In the genomic region with DNA sequence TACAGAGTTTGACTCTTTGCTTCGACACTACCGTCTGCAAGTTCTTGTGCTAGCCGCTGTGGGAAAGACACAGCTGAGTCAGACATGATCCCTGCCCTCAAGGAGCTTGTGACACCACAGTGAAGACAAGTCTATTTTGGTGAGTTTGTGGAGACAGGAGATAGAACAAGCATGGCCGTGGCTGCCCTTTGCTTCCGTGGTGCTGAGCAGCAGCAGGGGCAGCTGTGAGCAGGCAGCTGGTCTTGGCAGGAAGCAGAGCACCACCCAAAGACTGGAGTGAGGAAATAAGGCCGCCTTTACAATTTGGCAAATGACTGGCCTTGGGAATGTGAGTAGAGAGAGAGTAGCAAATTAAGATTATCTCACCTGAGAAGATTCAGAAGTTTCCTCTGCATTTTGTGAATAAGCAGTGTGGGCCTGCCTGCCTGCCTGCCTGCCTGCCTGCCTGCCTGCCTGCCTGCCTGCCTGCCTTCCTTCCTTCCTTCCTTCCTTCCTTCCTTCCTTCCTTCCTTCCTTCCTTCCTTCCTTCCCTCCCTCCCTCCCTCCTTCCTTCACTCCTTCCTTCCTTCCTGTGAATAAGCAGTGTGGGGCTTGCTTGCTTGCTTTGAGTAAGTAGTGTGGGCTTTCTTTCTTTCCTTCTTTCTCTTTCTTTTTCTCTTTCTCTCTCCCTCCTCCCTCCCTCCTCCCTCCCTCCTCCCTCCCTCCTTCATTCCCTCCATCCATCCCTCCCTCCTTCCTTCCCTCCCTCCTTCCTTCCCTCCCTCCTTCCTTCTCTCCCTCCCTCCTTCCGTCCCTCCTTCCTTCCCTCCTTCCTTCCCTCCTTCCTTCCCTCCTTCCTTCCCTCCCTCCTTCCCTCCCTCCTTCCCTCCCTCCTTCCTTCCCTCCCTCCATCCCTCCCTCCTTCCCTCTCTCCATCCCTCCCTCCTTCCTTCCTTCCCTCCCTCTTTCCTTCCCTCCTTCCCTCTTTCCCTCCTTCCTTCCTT, we compare ENCODE assay signal across 28 cellular contexts. TPM values are rescaled to one million over a fixed set of nuclear protein-coding genes. Genes with fewer than 3 reads are reported as not detected.
A peak's percentile ranks its signal among the peaks of the same experiment; 100 is the strongest.
DNase-seq lines count a peak whose midpoint lies in the region; FAIRE-seq and TF ChIP-seq lines count a peak whose summit lies in the region.
"Had no signal": no experiment of that assay in that cellular context is flagged by ENCODE, and none has a peak within 500 bp of the region (broad histone marks: within the 10 kb centered on the region; RNA-seq: fewer than 3 reads in every experiment).

No MANE protein-coding gene starts in this region.

- H3K36me3 Mint-ChIP-seq in Calu3 (ENCODE audit: insufficient read depth, unreplicated experiment): peaks cover 18% of the 10 kb centered on the region
- H3K36me3 Mint-ChIP-seq: neural progenitor cell had no signal

- H3K4me3 ChIP-seq in H7 (ENCODE audit: insufficient read depth, low read depth, low read length) (no peak overlapping the region), WERI-Rb-1 (ENCODE audit: low read depth, low read length) (no peak overlapping the region), mesenchymal stem cell (ENCODE audit: insufficient read depth in 1 of 2, low read depth in 1 of 2, low read length in 2 of 2) (no peak overlapping the region), adrenal gland (no peak overlapping the region)
- H3K4me3 ChIP-seq: BLaER1 treated with 17β-estradiol and CSF1 and Interleukin-3, amounts not matched to agents 10 nM and 100 nM; body of pancreas; K562; neural progenitor cell had no signal

- peak overlapping the region; percentile 49 for H2AK5ac ChIP-seq in mesenchymal stem cell (ENCODE audit: low read length, severe bottlenecking)

- DNase-seq in Calu3 (no peak), H7 (peak; percentile 13), WERI-Rb-1 (no peak), mesenchymal stem cell (no peak), NCI-H446 treated with DMSO at 0.1 percent for 48 hours (lab: John Stamatoyannopoulos, UW) (no peak), adrenal gland (no peak), frontal cortex (ENCODE audit: low spot score in 2 of 2) (no peak), kidney glomerular epithelial cell (lab: John Stamatoyannopoulos, UW) (no peak)
- DNase-seq: activated CD4-positive, CD25-positive, alpha-beta regulatory T cell; activated naive CD4-positive, alpha-beta T cell treated with Interleukin-2 at 50 U/mL for 16 hours; body of pancreas; cerebellar nuclear complex; COR-L47; glutamatergic neuron; MM.1S; NCI-H1436; NCI-H2107; posterior cingulate gyrus; right cardiac atrium; stimulated activated naive CD4-positive, alpha-beta T cell; T1000 had no signal

- H3K79me1 ChIP-seq in mesenchymal stem cell (replicated peaks; ENCODE audit: low read length, poor library complexity, severe bottlenecking): peaks cover 2% of the 10 kb centered on the region

- 91% methylated on average over 7 of the region's 7 CpGs for WGBS in mesenchymal stem cell
- 81 to 89% (median 85%) methylated on average over 6 to 7 of the region's 7 CpGs for WGBS in adrenal gland, 4 donors

- no peak for TF ChIP-seq POLR2A in adrenal gland (IDR thresholded peaks at IDR 0.05)

- H3K4me3 Mint-ChIP-seq in Calu3 (ENCODE audit: low read depth, unreplicated experiment): no peak overlapping the region
- H3K4me3 Mint-ChIP-seq: neural progenitor cell had no signal

- CTCF ChIA-PET in Calu3 (lab: Charles Lee): interaction anchor here (1.1 kb wide), 1 partner anchor 23 kb away, joined by 3 read pairs; no protein-coding TSS in a partner anchor

- peaks cover 7% of the 10 kb centered on the region for H3K27me3 Mint-ChIP-seq in Calu3 (ENCODE audit: unreplicated experiment)

- BruUV-seq in Calu3 (replicated peaks; lab: Mats Ljungman, UMichigan): no TSS peak

- no peak overlapping the region for H3K18ac ChIP-seq in mesenchymal stem cell (ENCODE audit: low read depth in 1 of 2, low read length in 2 of 2)

- intact Hi-C loops in Calu3 (cut with micrococcal nuclease; ENCODE audit: unreplicated experiment) (loop anchor here (2.0 kb wide), 1 partner anchor 15 kb away; no protein-coding TSS in a partner anchor), adrenal gland (cut with DNase I) (no loop called here)

- no peak overlapping the region for H4K8ac ChIP-seq in mesenchymal stem cell (ENCODE audit: low read length)

- H3K23ac ChIP-seq in mesenchymal stem cell (ENCODE audit: low read length in 2 of 2): no peak overlapping the region

- no peak overlapping the region for H3K4me2 ChIP-seq in mesenchymal stem cell (ENCODE audit: low read length, poor library complexity, severe bottlenecking)
- H3K4me2 ChIP-seq: BLaER1 treated with 17β-estradiol and CSF1 and Interleukin-3, amounts not matched to agents 10 nM and 100 nM; neural progenitor cell had no signal

- H3K4me1 Mint-ChIP-seq in Calu3 (ENCODE audit: low read depth, unreplicated experiment): peaks cover 48% of the 10 kb centered on the region
- H3K4me1 Mint-ChIP-seq: neural progenitor cell had no signal

- H3K9me3 ChIP-seq in WERI-Rb-1 (ENCODE audit: severe bottlenecking) (peaks cover 3% of the 10 kb centered on the region), mesenchymal stem cell (ENCODE audit: control insufficient read depth, low read length) (no peaks in the 10 kb centered on the region), adrenal gland (replicated peaks in 1 of 3) (no peaks in the 10 kb centered on the region)
- H3K9me3 ChIP-seq: body of pancreas had no signal

- no peak overlapping the region for H2AFZ ChIP-seq in mesenchymal stem cell (ENCODE audit: low read depth, low read length)
- H2AFZ ChIP-seq: neural progenitor cell had no signal

- H2BK120ac ChIP-seq in mesenchymal stem cell (ENCODE audit: low read depth, low read length): no peak overlapping the region

- H3K14ac ChIP-seq in mesenchymal stem cell (ENCODE audit: low read length in 2 of 2): no peak overlapping the region

- TF ChIP-seq CTCF in Calu3 (IDR thresholded peaks at IDR 0.05; ENCODE audit: unreplicated experiment) (no peak), WERI-Rb-1 (IDR thresholded peaks at IDR 0.05; ENCODE audit: low read depth, low read length) (0 out of 2 replicates have a peak, but pooled peaks have one; percentile 2), adrenal gland (IDR thresholded peaks at IDR 0.05) (no peak)

- no peak overlapping the region for H2BK5ac ChIP-seq in mesenchymal stem cell (ENCODE audit: low read depth, low read length, poor library complexity, severe bottlenecking)

- no peaks in the 10 kb centered on the region for H3K27me3 ChIP-seq in H7 (ENCODE audit: control insufficient read depth, insufficient read depth, low read length)
- no peaks in the 10 kb centered on the region for H3K27me3 ChIP-seq in WERI-Rb-1 (ENCODE audit: insufficient read depth, low read depth, severe bottlenecking)
- H3K27me3 ChIP-seq in mesenchymal stem cell (ENCODE audit: control insufficient read depth in 1 of 2, insufficient read depth in 1 of 2, low read length in 2 of 2): peaks cover 0 to 12% of the 10 kb centered on the region in 2 experiments
- no peaks in the 10 kb centered on the region for H3K27me3 ChIP-seq in adrenal gland
- H3K27me3 ChIP-seq: BLaER1 treated with 17β-estradiol and CSF1 and Interleukin-3, amounts not matched to agents 10 nM and 100 nM; body of pancreas; neural progenitor cell had no signal

- no peak overlapping the region for H2BK12ac ChIP-seq in mesenchymal stem cell (ENCODE audit: low read length in 2 of 2)

- FAIRE-seq in frontal cortex (lab: Jason Lieb, UNC): no peak
- FAIRE-seq: endothelial cell of umbilical vein, GM12891, K562 had no signal

- H3K36me3 ChIP-seq in H7 (replicated peaks; ENCODE audit: control insufficient read depth, insufficient read depth, low read length) (no peaks in the 10 kb centered on the region), WERI-Rb-1 (no peaks in the 10 kb centered on the region), mesenchymal stem cell (ENCODE audit: control insufficient read depth in 1 of 2, insufficient read depth in 2 of 2, low read depth in 1 of 2, low read length in 2 of 2) (no peaks in the 10 kb centered on the region), adrenal gland (replicated peaks in 1 of 2) (no peaks in the 10 kb centered on the region)
- H3K36me3 ChIP-seq: BLaER1 treated with 17β-estradiol and CSF1 and Interleukin-3, amounts not matched to agents 10 nM and 100 nM; neural progenitor cell had no signal

- H3K27ac ChIP-seq in WERI-Rb-1 (no peak overlapping the region), mesenchymal stem cell (ENCODE audit: low read length, poor library complexity, severe bottlenecking) (no peak overlapping the region), adrenal gland (no peak overlapping the region)
- H3K27ac ChIP-seq: BLaER1 treated with 17β-estradiol and CSF1 and Interleukin-3, amounts not matched to agents 10 nM and 100 nM; body of pancreas; neural progenitor cell had no signal

- H3K4me1 ChIP-seq in mesenchymal stem cell (ENCODE audit: control insufficient read depth, insufficient read depth, low read depth, low read length): peaks cover 4% of the 10 kb centered on the region
- peaks cover 0 to 8% of the 10 kb centered on the region in 2 donors for H3K4me1 ChIP-seq in adrenal gland (replicated peaks in 1 of 2)
- H3K4me1 ChIP-seq: neural progenitor cell had no signal

- H3K4ac ChIP-seq in mesenchymal stem cell (ENCODE audit: low read depth in 1 of 2, low read length in 2 of 2): no peak overlapping the region

- no peak overlapping the region for H2BK15ac ChIP-seq in mesenchymal stem cell (ENCODE audit: low read depth, poor library complexity, severe bottlenecking)

- peak overlapping the region; percentile 62 for H3K27ac Mint-ChIP-seq in Calu3 (ENCODE audit: unreplicated experiment)
- H3K27ac Mint-ChIP-seq: neural progenitor cell had no signal

- no peak overlapping the region for H3K9ac ChIP-seq in mesenchymal stem cell (ENCODE audit: low read length)
- H3K9ac ChIP-seq: BLaER1 treated with 17β-estradiol and CSF1 and Interleukin-3, amounts not matched to agents 10 nM and 100 nM; neural progenitor cell had no signal

- H3K9me3 Mint-ChIP-seq in Calu3 (ENCODE audit: low read depth, unreplicated experiment): peaks cover 7% of the 10 kb centered on the region
- H3K9me3 Mint-ChIP-seq: neural progenitor cell had no signal

- H4K91ac ChIP-seq in mesenchymal stem cell (ENCODE audit: low read length): no peak overlapping the region

RNA-seq across cellular contexts. Expression of a gene that starts 1.6 kb away (rescaled TPM):
- total RNA-seq in Calu3 (2022) (11.6 and 15.4 TPM in 2 replicates), adrenal gland (1 to 10 TPM in 2 of 8 donors, under 1 TPM in 5, not detected in 1; 0.09 to 3.2 (median 0.78) TPM), frontal cortex (0.41 TPM)
- total RNA-seq in H7 (2014; rRNA removed; shearing (Covaris generic)): 0.15 TPM in 1 of 2 replicates, not detected in the other
- 0.18 TPM for polyA plus RNA-seq in mesenchymal stem cell (2013, experiment 1 of 2)
- polyA plus RNA-seq in mesenchymal stem cell (2013, experiment 2 of 2): 0.08 TPM
- polyA plus RNA-seq in adrenal gland: 1 to 10 TPM in 1 of 3 donors, under 1 TPM in 2; 0.03 to 5.4 (median 0.08) TPM
- total RNA-seq: endothelial cell of umbilical vein, lung microvascular endothelial cell, urinary bladder had no signal
- polyA plus RNA-seq: endothelial cell of umbilical vein had no signal

RNA-seq across cellular contexts. Expression of a gene that starts 47.3 kb away (rescaled TPM):
- total RNA-seq in Calu3 (2022) (72.8 and 93.7 TPM in 2 replicates), adrenal gland (100 to 1,000 TPM in 6 of 8 donors, 10 to 100 TPM in 2; 34.8 to 737 (median 105) TPM), frontal cortex (28.1 TPM)
- total RNA-seq in H7 (2014; rRNA removed; shearing (Covaris generic)): 36.4 and 63.4 TPM in 2 replicates
- 171 TPM for polyA plus RNA-seq in mesenchymal stem cell (2013, experiment 1 of 2)
- 190 TPM for polyA plus RNA-seq in mesenchymal stem cell (2013, experiment 2 of 2)
- polyA plus RNA-seq in adrenal gland: 100 to 1,000 TPM in 1 of 3 donors, 10 to 100 TPM in 2; 63.6 to 148 (median 79.9) TPM
